Comparison of ENCODE assay signal across 1 cellular context in genomic region chr10:72277340-72277995, GRCh38.
TF ChIP-seq lines count a peak whose summit lies in the region.

No MANE protein-coding gene starts in this region.

TF ChIP-seq in GM12878, 131 proteins besides CTCF, POLR2A, EP300 and RAD21:
- TF ChIP-seq RB1 (IDR thresholded peaks at IDR 0.05; ENCODE audit: borderline replicate concordance) (no peak), CBFB (IDR thresholded peaks at IDR 0.05; ENCODE audit: low read depth) (0 out of 2 replicates have a peak, but pooled peaks have one; percentile 3), CREB1 (IDR thresholded peaks at IDR 0.05; ENCODE audit: low read depth) (no peak)
- TF ChIP-seq, protein P1, sequence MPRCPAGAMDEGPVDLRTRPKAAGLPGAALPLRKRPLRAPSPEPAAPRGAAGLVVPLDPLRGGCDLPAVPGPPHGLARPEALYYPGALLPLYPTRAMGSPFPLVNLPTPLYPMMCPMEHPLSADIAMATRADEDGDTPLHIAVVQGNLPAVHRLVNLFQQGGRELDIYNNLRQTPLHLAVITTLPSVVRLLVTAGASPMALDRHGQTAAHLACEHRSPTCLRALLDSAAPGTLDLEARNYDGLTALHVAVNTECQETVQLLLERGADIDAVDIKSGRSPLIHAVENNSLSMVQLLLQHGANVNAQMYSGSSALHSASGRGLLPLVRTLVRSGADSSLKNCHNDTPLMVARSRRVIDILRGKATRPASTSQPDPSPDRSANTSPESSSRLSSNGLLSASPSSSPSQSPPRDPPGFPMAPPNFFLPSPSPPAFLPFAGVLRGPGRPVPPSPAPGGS (IDR thresholded peaks at IDR 0.05; ENCODE audit: borderline replicate concordance, insufficient read depth, low read depth, low read length, poor library complexity, severe bottlenecking), result no peak
